Comparison of ENCODE assay signal across 2 cellular contexts in genomic region chr5:132522067-132522466, GRCh38.
TF ChIP-seq lines count a peak whose summit lies in the region.

No MANE protein-coding gene starts in this region.

TF ChIP-seq in HEK293, 187 proteins besides CTCF, POLR2A, EP300 and RAD21:
- peak; percentile 89 for TF ChIP-seq ZNF366 (tag by site-specific recombination; conservative IDR thresholded peaks at IDR 0.05)

TF ChIP-seq in K562, 482 proteins besides CTCF, POLR2A, EP300 and RAD21:
- TF ChIP-seq, protein P1, sequence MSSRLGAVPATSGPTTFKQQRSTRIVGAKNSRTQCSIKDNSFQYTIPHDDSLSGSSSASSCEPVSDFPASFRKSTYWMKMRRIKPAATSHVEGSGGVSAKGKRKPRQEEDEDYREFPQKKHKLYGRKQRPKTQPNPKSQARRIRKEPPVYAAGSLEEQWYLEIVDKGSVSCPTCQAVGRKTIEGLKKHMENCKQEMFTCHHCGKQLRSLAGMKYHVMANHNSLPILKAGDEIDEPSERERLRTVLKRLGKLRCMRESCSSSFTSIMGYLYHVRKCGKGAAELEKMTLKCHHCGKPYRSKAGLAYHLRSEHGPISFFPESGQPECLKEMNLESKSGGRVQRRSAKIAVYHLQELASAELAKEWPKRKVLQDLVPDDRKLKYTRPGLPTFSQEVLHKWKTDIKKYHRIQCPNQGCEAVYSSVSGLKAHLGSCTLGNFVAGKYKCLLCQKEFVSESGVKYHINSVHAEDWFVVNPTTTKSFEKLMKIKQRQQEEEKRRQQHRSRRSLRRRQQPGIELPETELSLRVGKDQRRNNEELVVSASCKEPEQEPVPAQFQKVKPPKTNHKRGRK (tag; IDR thresholded peaks at IDR 0.05): peak; percentile 75
